Comparison of ENCODE assay signal across 8 cellular contexts in genomic region chr2:199463708-199464613, GRCh38. TPM values are rescaled to one million over a fixed set of nuclear protein-coding genes. Genes with fewer than 3 reads are reported as not detected.
DNase-seq lines count a peak whose midpoint lies in the region; ATAC-seq and TF ChIP-seq lines count a peak whose summit lies in the region.

No MANE protein-coding gene starts in this region.

- peaks cover 29% of the 10 kb centered on the region for H3K36me3 Mint-ChIP-seq in Calu3 (ENCODE audit: insufficient read depth, unreplicated experiment)

- no peaks in the 10 kb centered on the region for H3K4me1 Mint-ChIP-seq in Calu3 (ENCODE audit: low read depth, unreplicated experiment)

- H4K8ac ChIP-seq in trophoblast cell (ENCODE audit: low read depth, low read length): no peak overlapping the region

- H3K9me3 ChIP-seq in SJSA1 (replicated peaks) (no peaks in the 10 kb centered on the region), trophoblast cell (ENCODE audit: insufficient read depth, low read depth, low read length) (peaks cover 12% of the 10 kb centered on the region)

- H2AK5ac ChIP-seq in trophoblast cell (ENCODE audit: low read length): no peak overlapping the region

- H2AFZ ChIP-seq in trophoblast cell (ENCODE audit: insufficient read depth, low read length, poor library complexity): no peak overlapping the region

- peaks cover 30% of the 10 kb centered on the region for H3K27me3 Mint-ChIP-seq in Calu3 (ENCODE audit: unreplicated experiment)

- BruUV-seq in Calu3 (replicated peaks; lab: Mats Ljungman, UMichigan): no TSS peak

- no peak overlapping the region for H3K14ac ChIP-seq in trophoblast cell (ENCODE audit: low read length)

- H3K27me3 ChIP-seq in SJSA1 (replicated peaks) (no peaks in the 10 kb centered on the region), trophoblast cell (ENCODE audit: insufficient read depth, low read length) (peaks cover 73% of the 10 kb centered on the region)

- H3K27ac ChIP-seq in SJSA1 (no peak overlapping the region), trophoblast cell (ENCODE audit: low read depth, low read length) (no peak overlapping the region)

- peak overlapping the region; percentile 77 for H3K4me3 Mint-ChIP-seq in Calu3 (ENCODE audit: low read depth, unreplicated experiment)

- no peak overlapping the region for H3K18ac ChIP-seq in trophoblast cell (ENCODE audit: low read length)

- H4K91ac ChIP-seq in trophoblast cell (ENCODE audit: low read depth, low read length): no peak overlapping the region

- CTCF ChIA-PET in Calu3 (lab: Charles Lee): no interaction called here

- ATAC-seq in HG02623 (IDR thresholded peaks at IDR 0.05; ENCODE audit: unreplicated experiment): no peak
- no peak for ATAC-seq in HG02981 (IDR thresholded peaks at IDR 0.05; ENCODE audit: unreplicated experiment)
- ATAC-seq in GM19351 (IDR thresholded peaks at IDR 0.05; ENCODE audit: unreplicated experiment): no peak

- TF ChIP-seq CTCF in Calu3 (IDR thresholded peaks at IDR 0.05; ENCODE audit: unreplicated experiment) (no peak), fibroblast of mammary gland (conservative IDR thresholded peaks at IDR 0.05; ENCODE audit: control insufficient read depth, insufficient read depth, low read depth, low read length) (no peak)

- peaks cover 5% of the 10 kb centered on the region for H3K79me1 ChIP-seq in trophoblast cell (ENCODE audit: low read length)

- H3K9ac ChIP-seq in trophoblast cell (ENCODE audit: low read length): no peak overlapping the region

- H3K79me2 ChIP-seq in trophoblast cell (ENCODE audit: control insufficient read depth, insufficient read depth, low read length, poor library complexity): no peaks in the 10 kb centered on the region

- intact Hi-C loops in Calu3 (cut with micrococcal nuclease; ENCODE audit: unreplicated experiment): no loop called here

- DNase-seq in Calu3 (no peak), SJSA1 (ENCODE audit: low read depth in 1 of 2, low spot score in 2 of 2) (no peak), fibroblast of mammary gland (ENCODE audit: low read depth) (no peak), trophoblast cell (no peak), UCSD-AML1 (lab: John Stamatoyannopoulos, UW; ENCODE audit: unreplicated experiment) (no peak)

- peak overlapping the region; percentile 95 for H3K4me2 ChIP-seq in trophoblast cell (ENCODE audit: low read length)

- no peak overlapping the region for H2BK12ac ChIP-seq in trophoblast cell (ENCODE audit: low read length)

- no CpG with 5 or more reads among the region's 66 CpGs for WGBS in trophoblast cell (ENCODE audit: extremely low coverage, insufficient coverage, insufficient read length)

- H3K4me1 ChIP-seq in SJSA1 (replicated peaks): peaks cover 10% of the 10 kb centered on the region
- H3K4me1 ChIP-seq in trophoblast cell (ENCODE audit: control insufficient read depth in 1 of 2, insufficient read depth in 2 of 2, low read length in 2 of 2): peaks cover 6 to 7% of the 10 kb centered on the region in 2 experiments

- H2BK120ac ChIP-seq in trophoblast cell (ENCODE audit: insufficient read depth, low read length, poor library complexity): no peak overlapping the region

- no peak overlapping the region for H2BK5ac ChIP-seq in trophoblast cell (ENCODE audit: low read depth, low read length, poor library complexity)

- no peak overlapping the region for H3K4ac ChIP-seq in trophoblast cell (ENCODE audit: low read depth, low read length)

- H3K36me3 ChIP-seq in SJSA1: peaks cover 4% of the 10 kb centered on the region
- no peaks in the 10 kb centered on the region for H3K36me3 ChIP-seq in trophoblast cell (ENCODE audit: control insufficient read depth in 1 of 2, insufficient read depth in 2 of 2, low read length in 2 of 2)

- no peak overlapping the region for H3K23ac ChIP-seq in trophoblast cell (ENCODE audit: low read length)

- H3K4me3 ChIP-seq in SJSA1: peak overlapping the region; percentile 41
- peak overlapping the region; percentile 47 for H3K4me3 ChIP-seq in fibroblast of mammary gland (ENCODE audit: control insufficient read depth, low read depth, low read length)
- H3K4me3 ChIP-seq in trophoblast cell (ENCODE audit: low read depth, low read length): no peak overlapping the region

- no peaks in the 10 kb centered on the region for H3K9me3 Mint-ChIP-seq in Calu3 (ENCODE audit: low read depth, unreplicated experiment)

- no peak overlapping the region for H3K27ac Mint-ChIP-seq in Calu3 (ENCODE audit: unreplicated experiment)

- no peak overlapping the region for H4K12ac ChIP-seq in trophoblast cell (ENCODE audit: low read depth, low read length)

RNA-seq across cellular contexts. Expression of gene SATB2, which starts 6.2 kb away (rescaled TPM):
- total RNA-seq in Calu3 (2022): 8.4 and 11.2 TPM in 2 replicates
- total RNA-seq in SJSA1 (2014; rRNA removed; shearing (Covaris generic)): 4.9 and 11.0 TPM in 2 replicates
- polyA plus RNA-seq in trophoblast cell (2013): 0.37 and 0.44 TPM in 2 replicates
